In genomic region chr2:207156451-207157161, GRCh38 we compare ENCODE assay signal across 1 cellular context.
TF ChIP-seq lines count a peak whose summit lies in the region.

No MANE protein-coding gene starts in this region.

TF ChIP-seq in SK-N-SH treated with all-trans-retinoic acid at 6 μM for 48 hours, 23 proteins besides CTCF, POLR2A, EP300 and RAD21 (continued from another document):
- TF ChIP-seq CREB5 (CRISPR knock-in tag; IDR thresholded peaks at IDR 0.05; ENCODE audit: low read depth) = no peak
- TF ChIP-seq CSDC2 (CRISPR knock-in tag; IDR thresholded peaks at IDR 0.05) = no peak
- TF ChIP-seq RARB (CRISPR knock-in tag; IDR thresholded peaks at IDR 0.05) = no peak
- no peak for TF ChIP-seq ESRRG (CRISPR knock-in tag; IDR thresholded peaks at IDR 0.05)
- no peak for TF ChIP-seq BACH2 (CRISPR knock-in tag; IDR thresholded peaks at IDR 0.05; ENCODE audit: borderline replicate concordance)
- no peak for TF ChIP-seq ARNTL (CRISPR knock-in tag; IDR thresholded peaks at IDR 0.05; ENCODE audit: borderline replicate concordance, low read depth)
- TF ChIP-seq PPARA (CRISPR knock-in tag; IDR thresholded peaks at IDR 0.05; ENCODE audit: borderline replicate concordance) = no peak
